Comparison of ENCODE assay signal across 33 cellular contexts in genomic region chr11:71555508-71555907, GRCh38. TPM values are rescaled to one million over a fixed set of nuclear protein-coding genes. Genes with fewer than 3 reads are reported as not detected.
DNase-seq lines count a peak whose midpoint lies in the region; ATAC-seq, FAIRE-seq and TF ChIP-seq lines count a peak whose summit lies in the region.
"Had no signal": no experiment of that assay in that cellular context is flagged by ENCODE, and none has a peak within 500 bp of the region (broad histone marks: within the 10 kb centered on the region; RNA-seq: fewer than 3 reads in every experiment).

No MANE protein-coding gene starts in this region.

- H3K9me2 ChIP-seq in Karpas-422 (replicated peaks; ENCODE audit: insufficient read depth, low read length) = no peaks in the 10 kb centered on the region

- ATAC-seq in HG03469 (IDR thresholded peaks at IDR 0.05; ENCODE audit: unreplicated experiment) (no peak), GM18861 (IDR thresholded peaks at IDR 0.05; ENCODE audit: unreplicated experiment) (no peak), HG03135 (IDR thresholded peaks at IDR 0.05; ENCODE audit: unreplicated experiment) (no peak)
- ATAC-seq: GM12878 had no signal

- no peak overlapping the region for H3K9ac ChIP-seq in Karpas-422 (ENCODE audit: low read length)
- no peak overlapping the region for H3K9ac ChIP-seq in H1 (replicated peaks in 1 of 4; ENCODE audit: extremely low read depth in 1 of 4, low read depth in 3 of 4, low read length in 3 of 4)
- H3K9ac ChIP-seq: BLaER1 had no signal

- H4K20me1 ChIP-seq in Karpas-422 (ENCODE audit: insufficient read depth, low read depth, low read length) (no peaks in the 10 kb centered on the region), H1 (replicated peaks in 1 of 2; ENCODE audit: control insufficient read depth in 1 of 2, insufficient read depth in 2 of 2, low read length in 2 of 2) (no peaks in the 10 kb centered on the region)
- H4K20me1 ChIP-seq: BLaER1 had no signal

- no peak overlapping the region for H2AFZ ChIP-seq in Karpas-422 (ENCODE audit: low read length)
- H2AFZ ChIP-seq in H1 (ENCODE audit: low read length) = no peak overlapping the region

- no peak overlapping the region for H3K4me2 ChIP-seq in Karpas-422 (ENCODE audit: low read depth, low read length, poor library complexity, severe bottlenecking)
- no peak overlapping the region for H3K4me2 ChIP-seq in H1 (ENCODE audit: insufficient read depth in 1 of 2, low read depth in 2 of 2, low read length in 2 of 2)
- H3K4me2 ChIP-seq: BLaER1 had no signal

- no peak for TF ChIP-seq EP300 in H1 (IDR thresholded peaks at IDR 0.05; ENCODE audit: borderline replicate concordance in 1 of 2, low read depth in 2 of 2, low read length in 2 of 2)

- no peak for TF ChIP-seq POLR2A in H1 (IDR thresholded peaks at IDR 0.05; ENCODE audit: control extremely low read depth in 1 of 2, low read depth in 2 of 2, low read length in 2 of 2)

- no peaks in the 10 kb centered on the region for H3K79me2 ChIP-seq in Karpas-422 (ENCODE audit: low read length)
- H3K79me2 ChIP-seq in H1 (ENCODE audit: control insufficient read depth in 1 of 2, insufficient read depth in 2 of 2, low read length in 2 of 2) = no peaks in the 10 kb centered on the region

- H3K4me1 ChIP-seq in Karpas-422 (ENCODE audit: low read length) (no peaks in the 10 kb centered on the region), H1 (replicated peaks in 1 of 4; ENCODE audit: control insufficient read depth in 3 of 4, insufficient read depth in 4 of 4, low read length in 3 of 4) (0 out of 7 replicates have a peak, but pooled peaks cover 0 to 2% (median 0%) of the 10 kb centered on the region in 4 experiments)
- H3K4me1 ChIP-seq: BE2C had no signal

- H4K5ac ChIP-seq in H1 (ENCODE audit: insufficient read length, low read depth, low read length) = no peak overlapping the region

- H2BK5ac ChIP-seq in H1 (ENCODE audit: low read depth, low read length) = no peak overlapping the region

- H3K4ac ChIP-seq in H1 (replicated peaks; ENCODE audit: insufficient read length, low read depth, low read length) = no peak overlapping the region

- peak overlapping the region; percentile 25; the same call in 1 of the 2 replicates for H4K8ac ChIP-seq in H1 (ENCODE audit: extremely low read depth, insufficient read depth, low read length)

- WGBS in H1 (ENCODE audit: extremely low coverage in 1 of 2, insufficient coverage in 1 of 2, insufficient read length in 1 of 2, insufficient replicate concordance in 2 of 2, low coverage in 1 of 2, low lambda C conversion rate in 2 of 2, missing lambda C conversion rate in 1 of 2), 2 experiments = 95% methylated on average over 10 of the region's 11 CpGs; no CpG with 5 or more reads in 1 of the 2 experiments

- H3K14ac ChIP-seq in H1 (ENCODE audit: insufficient read length) = no peak overlapping the region

- no peak overlapping the region for H2AK5ac ChIP-seq in H1 (ENCODE audit: low read depth, low read length)

- H3K36me3 ChIP-seq in Karpas-422 (ENCODE audit: insufficient read depth, low read length) (no peaks in the 10 kb centered on the region), H1 (ENCODE audit: control insufficient read depth in 2 of 4, insufficient read depth in 4 of 4, low read length in 3 of 4) (no peaks in the 10 kb centered on the region)
- H3K36me3 ChIP-seq: BE2C, BLaER1 had no signal

- H3K27ac ChIP-seq in Karpas-422 (ENCODE audit: low read length) (no peak overlapping the region), H1 (ENCODE audit: low read depth, low read length) (no peak overlapping the region)
- H3K27ac ChIP-seq: BLaER1 had no signal

- no peaks in the 10 kb centered on the region for H3K27me3 ChIP-seq in Karpas-422 (ENCODE audit: low read length)
- H3K27me3 ChIP-seq in H1 (replicated peaks in 1 of 4; ENCODE audit: control insufficient read depth in 3 of 4, extremely low read depth in 1 of 4, insufficient read depth in 3 of 4, low read length in 3 of 4) = no peaks in the 10 kb centered on the region
- H3K27me3 ChIP-seq: BLaER1 had no signal

- CTCF ChIA-PET in H1 (lab: Charles Lee; ENCODE audit: partially characterized antibody) = no interaction called here

- no peak overlapping the region for H2BK20ac ChIP-seq in H1 (ENCODE audit: low read length)

- H3K4me3 ChIP-seq in Karpas-422 (ENCODE audit: low read length) (no peak overlapping the region), H1 (ENCODE audit: extremely low read depth in 1 of 4, insufficient read depth in 2 of 4, low read depth in 3 of 4, low read length in 4 of 4) (no peak overlapping the region)
- H3K4me3 ChIP-seq: BLaER1, GM12878 had no signal

- no peak overlapping the region for H4K91ac ChIP-seq in H1 (replicated peaks; ENCODE audit: insufficient read length, low read length)

- no peaks in the 10 kb centered on the region for H3K79me1 ChIP-seq in H1 (ENCODE audit: low read depth, low read length)

- DNase-seq in Karpas-422 = peak; percentile 20
- DNase-seq in H1 (ENCODE audit: low read depth in 1 of 2, low spot score in 2 of 2) = no peak
- peak; percentile 75 for DNase-seq in mesenteric fat pad (ENCODE audit: low spot score)
- DNase-seq in posterior vena cava (ENCODE audit: low spot score) = peak; percentile 62
- DNase-seq in NCI-H2107 treated with DMSO at 0.1 percent for 48 hours (lab: John Stamatoyannopoulos, UW; ENCODE audit: unreplicated experiment) = no peak
- DNase-seq: 8988T; ACHN; BE2C; C1 segment of cervical spinal cord; CD4-positive, alpha-beta memory T cell; CD4-positive, CD25-positive, alpha-beta regulatory T cell; CD8-positive, alpha-beta memory T cell; COR-L47; DMS 273 treated with DMSO at 0.1 percent for 48 hours; DMS153; DMS53; DMS79; DND-41; EL; GDM1 had no signal

- peaks cover 2% of the 10 kb centered on the region; the same call in 1 of the 2 replicates for H3K23me2 ChIP-seq in H1 (ENCODE audit: low read depth, low read length)

- H3K56ac ChIP-seq in H1 (replicated peaks; ENCODE audit: insufficient read length, low read depth, low read length) = no peak overlapping the region

- H2BK12ac ChIP-seq in H1 (ENCODE audit: low read depth, low read length) = no peak overlapping the region

- H3K23ac ChIP-seq in H1 (ENCODE audit: insufficient read length) = no peak overlapping the region

- H2BK15ac ChIP-seq in H1 (ENCODE audit: low read length) = no peak overlapping the region

- H3K9me3 ChIP-seq in Karpas-422 (ENCODE audit: low read length) (no peaks in the 10 kb centered on the region), H1 (ENCODE audit: insufficient read depth in 2 of 2, low read depth in 1 of 2, low read length in 1 of 2) (peaks cover 6 to 8% of the 10 kb centered on the region in 2 experiments; a peak in 2 of 4 replicates)
- H3K9me3 ChIP-seq: BE2C, BLaER1 had no signal

- FAIRE-seq in H1 (lab: Jason Lieb, UNC) = no peak
- FAIRE-seq: A204.1, GM12878, GM18507, GM19239 had no signal

- no peak overlapping the region for H3K18ac ChIP-seq in H1 (ENCODE audit: extremely low read depth, low read length)

- TF ChIP-seq RAD21 in H1 (IDR thresholded peaks at IDR 0.05 in 1 of 2, conservative IDR thresholded peaks at IDR 0.05 in 1 of 2; ENCODE audit: low read depth in 2 of 2, low read length in 2 of 2) = no peak

- intact Hi-C loops in posterior vena cava (cut with DNase I) = no loop called here

- H2BK120ac ChIP-seq in H1 (replicated peaks; ENCODE audit: low read depth, low read length) = no peak overlapping the region

- TF ChIP-seq CTCF in H1 (IDR thresholded peaks at IDR 0.05; ENCODE audit: control extremely low read depth in 1 of 3, insufficient read depth in 1 of 3, low read depth in 1 of 3, low read length in 3 of 3) = no peak

- POLR2A ChIA-PET in H1 (lab: Charles Lee; ENCODE audit: partially characterized antibody) = no interaction called here

RNA-seq across cellular contexts. Expression of gene KRTAP5-9, which starts 7.3 kb away (rescaled TPM):
- total RNA-seq in Karpas-422 (2014; rRNA removed; shearing (Covaris generic); ENCODE audit: low replicate concordance) = not detected in 2 replicates
- total RNA-seq in H1 (2021; fragmentation: NEBNext Ultra II Directional; extraction: Animal tissue kit (Norgen Biotek cat#: 25700)) = not detected in 2 replicates
- 0.11 TPM in 1 of 2 replicates, not detected in the other for polyA plus RNA-seq in H1 (2011; rRNA removed)
- polyA plus RNA-seq in H1 (2011; cell fraction: cytosol; rRNA removed) = not detected
- 0.36 TPM for polyA plus RNA-seq in H1 (2011; cell fraction: nucleus; rRNA removed)
- not detected in 4 replicates for polyA plus RNA-seq in H1 (2012, experiment 1 of 2)
- polyA plus RNA-seq in H1 (2012, experiment 2 of 2) = not detected
- polyA plus RNA-seq in H1 (2013, experiment 1 of 2) = not detected
- not detected for polyA plus RNA-seq in H1 (2013, experiment 2 of 2)
- not detected in 2 replicates for polyA minus RNA-seq in H1 (2011; rRNA and poly(A)+ RNA removed)
- polyA minus RNA-seq in H1 (2011; cell fraction: cytosol; rRNA and poly(A)+ RNA removed) = not detected
- polyA minus RNA-seq in H1 (2011; cell fraction: nucleus; rRNA and poly(A)+ RNA removed) = not detected
- total RNA-seq in mesenteric fat pad = not detected
- total RNA-seq in posterior vena cava = under 1 TPM; 0.19 to 0.37 TPM
- total RNA-seq: A673; CD4-positive, alpha-beta memory T cell; CD8-positive, alpha-beta memory T cell; Daoy; G401 had no signal
- polyA plus RNA-seq: AG04450; CD14-positive monocyte; CD4-positive, alpha-beta memory T cell; CD4-positive, CD25-positive, alpha-beta regulatory T cell; CD8-positive, alpha-beta memory T cell had no signal

RNA-seq across cellular contexts. Expression of gene KRTAP5-10, which starts 9.9 kb away (rescaled TPM):
- total RNA-seq in Karpas-422 (2014; rRNA removed; shearing (Covaris generic); ENCODE audit: low replicate concordance) = not detected in 2 replicates
- not detected in 2 replicates for total RNA-seq in H1 (2021; fragmentation: NEBNext Ultra II Directional; extraction: Animal tissue kit (Norgen Biotek cat#: 25700))
- polyA plus RNA-seq in H1 (2011; rRNA removed) = 0.11 and 0.12 TPM in 2 replicates
- polyA plus RNA-seq in H1 (2011; cell fraction: cytosol; rRNA removed) = 0.10 TPM
- polyA plus RNA-seq in H1 (2011; cell fraction: nucleus; rRNA removed) = 0.53 TPM
- not detected in 4 replicates for polyA plus RNA-seq in H1 (2012, experiment 1 of 2)
- not detected for polyA plus RNA-seq in H1 (2012, experiment 2 of 2)
- polyA plus RNA-seq in H1 (2013, experiment 1 of 2) = 0.04 TPM
- not detected for polyA plus RNA-seq in H1 (2013, experiment 2 of 2)
- 0.24 TPM in 1 of 2 replicates, not detected in the other for polyA minus RNA-seq in H1 (2011; rRNA and poly(A)+ RNA removed)
- polyA minus RNA-seq in H1 (2011; cell fraction: cytosol; rRNA and poly(A)+ RNA removed) = not detected
- polyA minus RNA-seq in H1 (2011; cell fraction: nucleus; rRNA and poly(A)+ RNA removed) = not detected
- total RNA-seq in mesenteric fat pad (not detected), posterior vena cava (not detected)
- total RNA-seq: A673; CD4-positive, alpha-beta memory T cell; CD4-positive, CD25-positive, alpha-beta regulatory T cell; CD8-positive, alpha-beta memory T cell; Daoy; G401; GM12878 had no signal
- polyA plus RNA-seq: AG04450; CD14-positive monocyte; CD4-positive, alpha-beta memory T cell; CD4-positive, CD25-positive, alpha-beta regulatory T cell; CD8-positive, alpha-beta memory T cell had no signal

RNA-seq across cellular contexts. Expression of gene KRTAP5-8, which starts 17.7 kb away (rescaled TPM):
- not detected in 2 replicates for total RNA-seq in Karpas-422 (2014; rRNA removed; shearing (Covaris generic); ENCODE audit: low replicate concordance)
- total RNA-seq in H1 (2021; fragmentation: NEBNext Ultra II Directional; extraction: Animal tissue kit (Norgen Biotek cat#: 25700)) = not detected in 2 replicates
- polyA plus RNA-seq in H1 (2011; rRNA removed) = 0.06 TPM in 1 of 2 replicates, not detected in the other
- polyA plus RNA-seq in H1 (2011; cell fraction: cytosol; rRNA removed) = not detected
- 0.13 TPM for polyA plus RNA-seq in H1 (2011; cell fraction: nucleus; rRNA removed)
- not detected in 4 replicates for polyA plus RNA-seq in H1 (2012, experiment 1 of 2)
- not detected for polyA plus RNA-seq in H1 (2012, experiment 2 of 2)
- polyA plus RNA-seq in H1 (2013, experiment 1 of 2) = not detected
- polyA plus RNA-seq in H1 (2013, experiment 2 of 2) = not detected
- polyA minus RNA-seq in H1 (2011; rRNA and poly(A)+ RNA removed) = 0.29 TPM in 1 of 2 replicates, not detected in the other
- not detected for polyA minus RNA-seq in H1 (2011; cell fraction: cytosol; rRNA and poly(A)+ RNA removed)
- not detected for polyA minus RNA-seq in H1 (2011; cell fraction: nucleus; rRNA and poly(A)+ RNA removed)
- total RNA-seq in mesenteric fat pad (not detected), posterior vena cava (not detected)
- total RNA-seq: A673; CD4-positive, alpha-beta memory T cell; CD8-positive, alpha-beta memory T cell; Daoy; G401 had no signal
- polyA plus RNA-seq: CD14-positive monocyte; CD4-positive, alpha-beta memory T cell; CD4-positive, CD25-positive, alpha-beta regulatory T cell; CD8-positive, alpha-beta memory T cell had no signal

RNA-seq across cellular contexts. Expression of gene KRTAP5-11, which starts 27.2 kb away (rescaled TPM):
- total RNA-seq in Karpas-422 (2014; rRNA removed; shearing (Covaris generic); ENCODE audit: low replicate concordance) = not detected in 2 replicates
- not detected in 2 replicates for total RNA-seq in H1 (2021; fragmentation: NEBNext Ultra II Directional; extraction: Animal tissue kit (Norgen Biotek cat#: 25700))
- polyA plus RNA-seq in H1 (2011; rRNA removed) = not detected in 2 replicates
- polyA plus RNA-seq in H1 (2011; cell fraction: cytosol; rRNA removed) = not detected
- polyA plus RNA-seq in H1 (2011; cell fraction: nucleus; rRNA removed) = not detected
- polyA plus RNA-seq in H1 (2012, experiment 1 of 2) = 0.33 TPM in 1 of 4 replicates, not detected in the others
- polyA plus RNA-seq in H1 (2012, experiment 2 of 2) = not detected
- not detected for polyA plus RNA-seq in H1 (2013, experiment 1 of 2)
- polyA plus RNA-seq in H1 (2013, experiment 2 of 2) = not detected
- polyA minus RNA-seq in H1 (2011; rRNA and poly(A)+ RNA removed) = not detected in 2 replicates
- not detected for polyA minus RNA-seq in H1 (2011; cell fraction: cytosol; rRNA and poly(A)+ RNA removed)
- polyA minus RNA-seq in H1 (2011; cell fraction: nucleus; rRNA and poly(A)+ RNA removed) = not detected
- total RNA-seq in mesenteric fat pad = not detected
- not detected for total RNA-seq in posterior vena cava
- total RNA-seq: A673; CD4-positive, alpha-beta memory T cell; CD4-positive, CD25-positive, alpha-beta regulatory T cell; CD8-positive, alpha-beta memory T cell; Daoy; G401; GM12878 had no signal
- polyA plus RNA-seq: AG04450; CD14-positive monocyte; CD4-positive, alpha-beta memory T cell; CD4-positive, CD25-positive, alpha-beta regulatory T cell; CD8-positive, alpha-beta memory T cell; GM12878 had no signal

RNA-seq across cellular contexts. Expression of gene KRTAP5-7, which starts 28.4 kb away (rescaled TPM):
- 1.5 TPM in 1 of 2 replicates, not detected in the other for total RNA-seq in Karpas-422 (2014; rRNA removed; shearing (Covaris generic); ENCODE audit: low replicate concordance)
- total RNA-seq in H1 (2021; fragmentation: NEBNext Ultra II Directional; extraction: Animal tissue kit (Norgen Biotek cat#: 25700)) = not detected in 2 replicates
- not detected in 2 replicates for polyA plus RNA-seq in H1 (2011; rRNA removed)
- not detected for polyA plus RNA-seq in H1 (2011; cell fraction: cytosol; rRNA removed)
- 0.16 TPM for polyA plus RNA-seq in H1 (2011; cell fraction: nucleus; rRNA removed)
- not detected in 4 replicates for polyA plus RNA-seq in H1 (2012, experiment 1 of 2)
- polyA plus RNA-seq in H1 (2012, experiment 2 of 2) = not detected
- polyA plus RNA-seq in H1 (2013, experiment 1 of 2) = not detected
- not detected for polyA plus RNA-seq in H1 (2013, experiment 2 of 2)
- 0.13 TPM in 1 of 2 replicates, not detected in the other for polyA minus RNA-seq in H1 (2011; rRNA and poly(A)+ RNA removed)
- polyA minus RNA-seq in H1 (2011; cell fraction: cytosol; rRNA and poly(A)+ RNA removed) = not detected
- polyA minus RNA-seq in H1 (2011; cell fraction: nucleus; rRNA and poly(A)+ RNA removed) = not detected
- total RNA-seq in mesenteric fat pad = 0.39 TPM
- under 1 TPM in 1 of 2 donors, not detected in 1; 0.24 TPM for total RNA-seq in posterior vena cava
- total RNA-seq: A673; CD4-positive, alpha-beta memory T cell; CD4-positive, CD25-positive, alpha-beta regulatory T cell; CD8-positive, alpha-beta memory T cell; Daoy; G401; GM12878 had no signal
- polyA plus RNA-seq: AG04450; CD14-positive monocyte; CD4-positive, alpha-beta memory T cell; CD4-positive, CD25-positive, alpha-beta regulatory T cell; CD8-positive, alpha-beta memory T cell had no signal

Comparison
In these comparisons a context has a peak if more than half of its experiments do, and no peak if none do; other contexts are left out.
1. DNase-seq: peak in Karpas-422 (single experiment), mesenteric fat pad (single experiment) and posterior vena cava (single experiment); none in H1 (0 of 2) and NCI-H2107 treated with DMSO at 0.1 percent for 48 hours (single experiment).